Comparison of ENCODE assay signal across 1 cellular context in the genomic region with DNA sequence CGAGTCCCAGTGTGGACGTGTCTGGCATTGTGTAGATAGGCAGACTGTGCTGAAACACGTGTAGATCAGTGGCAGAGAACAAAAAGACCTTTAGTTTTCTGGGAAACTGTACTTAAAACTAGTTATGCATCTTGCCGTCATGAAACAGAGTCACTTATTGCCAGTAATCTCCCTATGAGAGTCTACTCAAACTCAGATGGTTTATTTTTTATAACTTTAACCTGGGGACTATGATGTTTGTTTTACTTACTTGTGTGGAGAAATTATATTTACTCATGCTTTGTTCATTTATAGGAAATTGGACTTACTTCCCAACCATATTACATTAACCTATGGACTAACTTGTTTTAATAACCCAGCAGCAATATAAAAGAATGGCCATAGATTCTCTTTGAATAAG.
TF ChIP-seq lines count a peak whose summit lies in the region.

No MANE protein-coding gene starts in this region.

TF ChIP-seq in H1, 55 proteins besides CTCF, POLR2A, EP300 and RAD21:
- TF ChIP-seq CTBP2 (IDR thresholded peaks at IDR 0.05; ENCODE audit: borderline replicate concordance, insufficient read depth, insufficient read length, low read length): no peak
- no peak for TF ChIP-seq JUND (IDR thresholded peaks at IDR 0.05; ENCODE audit: low read length)
- no peak for TF ChIP-seq TEAD4 (IDR thresholded peaks at IDR 0.05; ENCODE audit: low read depth, low read length)
- no peak for TF ChIP-seq BRCA1 (IDR thresholded peaks at IDR 0.05; ENCODE audit: low read depth, low read length)
- no peak for TF ChIP-seq FOSL1 (IDR thresholded peaks at IDR 0.05; ENCODE audit: insufficient read depth, low read depth, low read length)
- TF ChIP-seq, protein P1, sequence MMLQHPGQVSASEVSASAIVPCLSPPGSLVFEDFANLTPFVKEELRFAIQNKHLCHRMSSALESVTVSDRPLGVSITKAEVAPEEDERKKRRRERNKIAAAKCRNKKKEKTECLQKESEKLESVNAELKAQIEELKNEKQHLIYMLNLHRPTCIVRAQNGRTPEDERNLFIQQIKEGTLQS (IDR thresholded peaks at IDR 0.05; ENCODE audit: insufficient read depth, low read depth, low read length): no peak
- no peak for TF ChIP-seq RNF2 (IDR thresholded peaks at IDR 0.05; ENCODE audit: borderline replicate concordance, low read depth, low read length, missing control alignments, poor library complexity, severe bottlenecking)
- no peak for TF ChIP-seq CREB1 (IDR thresholded peaks at IDR 0.05)
- TF ChIP-seq CHD2 (IDR thresholded peaks at IDR 0.05; ENCODE audit: low read length): no peak
- TF ChIP-seq TBP (IDR thresholded peaks at IDR 0.05; ENCODE audit: low read depth, low read length): no peak
